9 cellular contexts compared by ENCODE assay signal in the genomic region with DNA sequence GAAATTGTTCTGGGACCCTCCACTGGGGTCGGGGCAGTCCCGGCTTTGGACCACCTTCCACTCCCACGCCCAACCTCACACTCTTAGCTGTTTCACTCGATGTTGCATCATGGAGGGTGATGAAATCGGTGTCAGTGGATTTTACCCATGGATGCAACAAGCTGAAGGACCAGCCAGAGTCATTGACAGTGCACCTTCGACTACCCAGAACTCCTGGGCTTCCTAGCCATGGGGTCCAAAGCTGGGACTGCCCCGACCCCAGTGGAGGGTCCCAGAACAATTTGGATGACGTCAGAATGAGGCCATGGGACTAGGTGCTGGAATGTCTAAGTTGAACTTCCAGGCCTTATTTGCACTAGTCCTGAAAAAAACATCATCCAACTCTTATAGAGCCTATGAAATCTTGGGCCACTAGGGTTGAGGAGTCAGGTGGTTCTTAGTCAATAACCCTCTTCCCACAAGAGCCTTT. TPM values are rescaled to one million over a fixed set of nuclear protein-coding genes. Genes with fewer than 3 reads are reported as not detected.
DNase-seq lines count a peak whose midpoint lies in the region; FAIRE-seq and TF ChIP-seq lines count a peak whose summit lies in the region.
"Had no signal": no experiment of that assay in that cellular context is flagged by ENCODE, and none has a peak within 500 bp of the region (broad histone marks: within the 10 kb centered on the region; RNA-seq: fewer than 3 reads in every experiment).

No MANE protein-coding gene starts in this region.

- no peak overlapping the region for H3K9ac ChIP-seq in OCI-LY1 (ENCODE audit: low read length)

- no peaks in the 10 kb centered on the region for H3K27me3 ChIP-seq in OCI-LY1 (ENCODE audit: insufficient read depth, low read length)

- no peaks in the 10 kb centered on the region for H3K79me2 ChIP-seq in OCI-LY1 (ENCODE audit: insufficient read depth, low read length)

- H3K4me2 ChIP-seq in OCI-LY1 (ENCODE audit: low read length) = no peak overlapping the region

- FAIRE-seq in GM19239 (lab: Jason Lieb, UNC) (peak; percentile 14), frontal cortex (lab: Jason Lieb, UNC) (no peak)

- H3K9me2 ChIP-seq in OCI-LY1 (ENCODE audit: low read depth, low read length) = no peaks in the 10 kb centered on the region

- H2AFZ ChIP-seq in OCI-LY1 (ENCODE audit: low read length) = no peak overlapping the region

- H3K4me3 ChIP-seq in OCI-LY1 (ENCODE audit: low read depth, low read length, poor library complexity, severe bottlenecking) = no peak overlapping the region
- H3K4me3 ChIP-seq: SK-N-MC had no signal

- TF ChIP-seq CTCF in OCI-LY1 (IDR thresholded peaks at IDR 0.05; ENCODE audit: low read length) = no peak

- peaks cover under 1% of the 10 kb centered on the region; the same call in 1 of the 2 replicates for H3K36me3 ChIP-seq in OCI-LY1 (ENCODE audit: insufficient read depth, low read length)

- peaks cover 39% of the 10 kb centered on the region for H3K4me1 ChIP-seq in OCI-LY1 (ENCODE audit: insufficient read depth, low read length, severe bottlenecking)

- no peaks in the 10 kb centered on the region for H3F3A ChIP-seq in OCI-LY1 (ENCODE audit: insufficient read depth, low read length)

- DNase-seq in GM19239 (ENCODE audit: insufficient read length, low spot score) (no peak), epithelial cell of prostate (ENCODE audit: low read depth, low spot score) (no peak), frontal cortex (ENCODE audit: low spot score in 2 of 2) (no peak), SHP77 treated with DMSO at 0.1 percent for 48 hours (lab: John Stamatoyannopoulos, UW) (no peak), dermis blood vessel endothelial cell (no peak)
- DNase-seq: nucleus accumbens had no signal

- H3K27ac ChIP-seq in OCI-LY1 (ENCODE audit: low read depth, low read length, poor library complexity, severe bottlenecking) (peak overlapping the region; percentile 20), epithelial cell of prostate (peak overlapping the region; percentile 73)
- H3K27ac ChIP-seq: SK-N-MC had no signal

- H3K9me3 ChIP-seq in OCI-LY1 (ENCODE audit: low read length) = no peaks in the 10 kb centered on the region

- no peaks in the 10 kb centered on the region for H4K20me1 ChIP-seq in OCI-LY1 (ENCODE audit: insufficient read depth, low read length)

RNA-seq across cellular contexts. Expression of gene IL23A, which starts 0.9 kb away (rescaled TPM):
- not detected for total RNA-seq in frontal cortex
- 0.23 and 0.34 TPM in 2 replicates for total RNA-seq in dermis blood vessel endothelial cell

RNA-seq across cellular contexts. Expression of gene PAN2, which starts 4.0 kb away (rescaled TPM):
- total RNA-seq in frontal cortex = 24.5 TPM
- total RNA-seq in dermis blood vessel endothelial cell = 16.8 and 24.2 TPM in 2 replicates

RNA-seq across cellular contexts. Expression of gene CNPY2, which starts 22.0 kb away (rescaled TPM):
- 42.8 TPM for total RNA-seq in frontal cortex
- 80.0 and 94.8 TPM in 2 replicates for total RNA-seq in dermis blood vessel endothelial cell

RNA-seq across cellular contexts. Expression of gene STAT2, which starts 22.1 kb away (rescaled TPM):
- total RNA-seq in frontal cortex (75.0 TPM), dermis blood vessel endothelial cell (72.7 and 95.0 TPM in 2 replicates)

RNA-seq across cellular contexts. Expression of gene APOF, which starts 24.9 kb away (rescaled TPM):
- total RNA-seq in frontal cortex = not detected
- total RNA-seq in dermis blood vessel endothelial cell = not detected in 2 replicates
- total RNA-seq: ureter had no signal
